ENCODE assay signal across 11 cellular contexts in the genomic region with DNA sequence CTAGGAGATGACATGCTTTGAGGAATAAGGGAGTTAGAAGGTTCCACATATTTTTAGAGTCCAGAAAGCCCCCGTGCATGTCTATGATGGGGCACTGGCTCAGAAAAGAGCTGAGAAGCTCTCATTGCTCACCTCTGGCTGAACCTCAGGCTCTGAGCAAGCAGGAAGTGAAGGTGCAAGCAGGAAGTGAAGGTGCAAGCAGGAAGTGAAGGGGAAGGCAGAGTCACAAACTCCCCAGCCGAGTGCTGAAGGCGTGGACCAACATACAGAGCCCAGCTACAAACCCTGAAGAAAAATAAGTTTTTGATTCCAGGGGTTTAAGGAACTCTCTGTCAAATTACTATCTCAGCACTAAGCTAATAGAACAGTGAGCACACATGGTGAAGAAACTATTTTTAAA. TPM values are rescaled to one million over a fixed set of nuclear protein-coding genes. Genes with fewer than 3 reads are reported as not detected.
DNase-seq lines count a peak whose midpoint lies in the region; ATAC-seq and TF ChIP-seq lines count a peak whose summit lies in the region.
"Had no signal": no experiment of that assay in that cellular context is flagged by ENCODE, and none has a peak within 500 bp of the region (broad histone marks: within the 10 kb centered on the region; RNA-seq: fewer than 3 reads in every experiment).

No MANE protein-coding gene starts in this region.

- H3K4me3 Mint-ChIP-seq in activated T-cell treated with anti-CD3 and anti-CD28 coated beads, Interleukin-2, amount 50 U/mL, for 4 hours = peak overlapping the region; percentile 49
- H3K4me3 Mint-ChIP-seq in nephron progenitor cell = no peak overlapping the region
- H3K4me3 Mint-ChIP-seq: neural progenitor cell had no signal

- H3K4me1 Mint-ChIP-seq in activated T-cell treated with anti-CD3 and anti-CD28 coated beads, Interleukin-2, amount 50 U/mL, for 4 hours (ENCODE audit: low read depth) = peaks cover 50% of the 10 kb centered on the region
- H3K4me1 Mint-ChIP-seq in nephron progenitor cell = peaks cover 24% of the 10 kb centered on the region
- H3K4me1 Mint-ChIP-seq: neural progenitor cell had no signal

- H3K9me3 ChIP-seq in lower lobe of right lung = peaks cover 13% of the 10 kb centered on the region

- DNase-seq in T-helper 2 cell = peak in 4 of 5 experiments; percentile 30 to 83 (median 52)
- peak; percentile 50 for DNase-seq in activated T-cell treated with anti-CD3 and anti-CD28 coated beads, Interleukin-2, amount 50 U/mL, for 4 hours
- no peak for DNase-seq in lower lobe of right lung
- peak; percentile 32 to 33 for DNase-seq in stimulated activated CD8-positive, alpha-beta memory T cell treated with anti-CD3 and anti-CD28 coated beads, Interleukin-7, amount 100 ng/mL, for 1 hour (ENCODE audit: low read depth in 2 of 2)
- no peak for DNase-seq in DMS79 treated with DMSO at 0.1 percent for 48 hours (lab: John Stamatoyannopoulos, UW)
- no peak for DNase-seq in nephron progenitor cell
- DNase-seq in Ammon's horn (ENCODE audit: low spot score) = no peak

- H3K27ac ChIP-seq in lower lobe of right lung = no peak overlapping the region
- H3K27ac ChIP-seq: hepatocyte, neural progenitor cell had no signal

- peaks cover 36% of the 10 kb centered on the region for H3K9me3 Mint-ChIP-seq in activated T-cell treated with anti-CD3 and anti-CD28 coated beads, Interleukin-2, amount 50 U/mL, for 4 hours
- peaks cover 49% of the 10 kb centered on the region for H3K9me3 Mint-ChIP-seq in nephron progenitor cell

- TF ChIP-seq CTCF in lower lobe of right lung (IDR thresholded peaks at IDR 0.05) (no peak), nephron progenitor cell (IDR thresholded peaks at IDR 0.05) (no peak)

- ATAC-seq in activated T-cell treated with anti-CD3 and anti-CD28 coated beads, Interleukin-2, amount 50 U/mL, for 4 hours = peak; percentile 96 to 100
- ATAC-seq in lower lobe of right lung = peak; percentile 21 to 58
- no peak for ATAC-seq in GM19395 (IDR thresholded peaks at IDR 0.05; ENCODE audit: unreplicated experiment)

- H3K36me3 Mint-ChIP-seq in activated T-cell treated with anti-CD3 and anti-CD28 coated beads, Interleukin-2, amount 50 U/mL, for 4 hours (ENCODE audit: insufficient read depth) = peaks cover 9% of the 10 kb centered on the region
- H3K36me3 Mint-ChIP-seq in nephron progenitor cell (ENCODE audit: low read depth) = peaks cover 10% of the 10 kb centered on the region
- H3K36me3 Mint-ChIP-seq: neural progenitor cell had no signal

- no peak overlapping the region for H3K27ac Mint-ChIP-seq in nephron progenitor cell
- H3K27ac Mint-ChIP-seq: neural progenitor cell had no signal

- no peaks in the 10 kb centered on the region for H3K4me1 ChIP-seq in lower lobe of right lung

- no peaks in the 10 kb centered on the region for H3K27me3 Mint-ChIP-seq in activated T-cell treated with anti-CD3 and anti-CD28 coated beads, Interleukin-2, amount 50 U/mL, for 4 hours (ENCODE audit: low read depth)
- peaks cover 4% of the 10 kb centered on the region for H3K27me3 Mint-ChIP-seq in nephron progenitor cell (ENCODE audit: low read depth, poor library complexity)

- intact Hi-C loops in lower lobe of right lung (cut with DNase I) = no loop called here

- no peaks in the 10 kb centered on the region for H3K27me3 ChIP-seq in lower lobe of right lung (ENCODE audit: low read depth)
- H3K27me3 ChIP-seq: hepatocyte, neural progenitor cell had no signal

- no peak overlapping the region for H3K4me3 ChIP-seq in lower lobe of right lung
- H3K4me3 ChIP-seq: hepatocyte, neural progenitor cell had no signal

- H3K36me3 ChIP-seq in lower lobe of right lung = no peaks in the 10 kb centered on the region
- H3K36me3 ChIP-seq: neural progenitor cell had no signal

RNA-seq across cellular contexts. Expression of a gene that starts 7.0 kb away (rescaled TPM):
- total RNA-seq in activated T-cell treated with anti-CD3 and anti-CD28 coated beads, Interleukin-2, amount 50 U/mL, for 4 hours = not detected
- total RNA-seq in lower lobe of right lung = not detected
- total RNA-seq: hepatocyte, urinary bladder had no signal

RNA-seq across cellular contexts. Expression of a gene that starts 8.0 kb away (rescaled TPM):
- total RNA-seq in activated T-cell treated with anti-CD3 and anti-CD28 coated beads, Interleukin-2, amount 50 U/mL, for 4 hours = not detected
- not detected for total RNA-seq in lower lobe of right lung
- total RNA-seq: hepatocyte, urinary bladder had no signal

RNA-seq across cellular contexts. Expression of a gene that starts 18.2 kb away (rescaled TPM):
- total RNA-seq in activated T-cell treated with anti-CD3 and anti-CD28 coated beads, Interleukin-2, amount 50 U/mL, for 4 hours = not detected
- total RNA-seq in lower lobe of right lung = not detected
- total RNA-seq: hepatocyte, urinary bladder had no signal

RNA-seq across cellular contexts. Expression of a gene that starts 18.5 kb away (rescaled TPM):
- total RNA-seq in activated T-cell treated with anti-CD3 and anti-CD28 coated beads, Interleukin-2, amount 50 U/mL, for 4 hours = not detected
- total RNA-seq in lower lobe of right lung = not detected
- total RNA-seq: hepatocyte, urinary bladder had no signal

RNA-seq across cellular contexts. Expression of a gene that starts 26.6 kb away (rescaled TPM):
- not detected for total RNA-seq in activated T-cell treated with anti-CD3 and anti-CD28 coated beads, Interleukin-2, amount 50 U/mL, for 4 hours
- total RNA-seq in lower lobe of right lung = not detected
- total RNA-seq: hepatocyte, urinary bladder had no signal

Comparison
In these comparisons a context has a peak if more than half of its experiments do, and no peak if none do; other contexts are left out.
1. DNase-seq: peak in T-helper 2 cell (4 of 5), activated T-cell treated with anti-CD3 and anti-CD28 coated beads, Interleukin-2, amount 50 U/mL, for 4 hours (single experiment) and stimulated activated CD8-positive, alpha-beta memory T cell treated with anti-CD3 and anti-CD28 coated beads, Interleukin-7, amount 100 ng/mL, for 1 hour (2 of 2); none in lower lobe of right lung (single experiment), DMS79 treated with DMSO at 0.1 percent for 48 hours (single experiment), nephron progenitor cell (single experiment) and Ammon's horn (single experiment).